Comparison of ENCODE assay signal across 23 cellular contexts in genomic region chr14:84454114-84454513, GRCh38.
"Had no signal": no experiment of that assay in that cellular context is flagged by ENCODE, and none has a peak within 500 bp of the region (broad histone marks: within the 10 kb centered on the region; RNA-seq: fewer than 3 reads in every experiment).

No MANE protein-coding gene starts in this region.

- H3K27me3 Mint-ChIP-seq: naive B cell had no signal

- H3K4me1 ChIP-seq: esophagus muscularis mucosa, foreskin keratinocyte, gastroesophageal sphincter, heart left ventricle, left lung, lower lobe of right lung had no signal

- H3K4me1 Mint-ChIP-seq: naive B cell had no signal

- ATAC-seq: foreskin keratinocyte, gastroesophageal sphincter, heart left ventricle, left cardiac atrium, left lung, left ventricle myocardium superior, lower lobe of right lung, mucosa of descending colon had no signal

- H3K4me3 ChIP-seq: coronary artery, dorsolateral prefrontal cortex, esophagus muscularis mucosa, gastroesophageal sphincter, heart left ventricle, hepatocyte, left lung, lower lobe of right lung, mucosa of descending colon had no signal

- DNase-seq: dorsolateral prefrontal cortex; effector CD4-positive, alpha-beta T cell; effector memory CD4-positive, alpha-beta T cell; foreskin keratinocyte; heart left ventricle; hypothalamus; left cardiac atrium; left lung; left ventricle myocardium superior; lower lobe of right lung; mesenchymal stem cell; mucosa of descending colon; naive B cell had no signal

- H3K79me2 ChIP-seq: hepatocyte had no signal

- H3K4me3 Mint-ChIP-seq: mesothelial cell of epicardium, naive B cell had no signal

- H3K9me3 Mint-ChIP-seq: mesothelial cell of epicardium had no signal

- H3K27ac Mint-ChIP-seq: mesothelial cell of epicardium, naive B cell had no signal

- H3K9me3 ChIP-seq: esophagus muscularis mucosa, gastroesophageal sphincter, heart left ventricle, left lung, lower lobe of right lung had no signal

- H3K27ac ChIP-seq: coronary artery, dorsolateral prefrontal cortex, esophagus muscularis mucosa, foreskin keratinocyte, gastroesophageal sphincter, heart left ventricle, hepatocyte, left lung, lower lobe of right lung had no signal

- FAIRE-seq: colon, endothelial cell of umbilical vein, frontal cortex, islet of Langerhans, keratinocyte had no signal

- H3K36me3 ChIP-seq: esophagus muscularis mucosa, gastroesophageal sphincter, heart left ventricle, left lung, lower lobe of right lung had no signal

- H3K4me2 ChIP-seq: hepatocyte had no signal

- H2AFZ ChIP-seq: hepatocyte had no signal

- H3K27me3 ChIP-seq: esophagus muscularis mucosa, foreskin keratinocyte, gastroesophageal sphincter, heart left ventricle, hepatocyte, left lung had no signal

- H3K36me3 Mint-ChIP-seq: mesothelial cell of epicardium, naive B cell had no signal
